Comparison of ENCODE assay signal across 14 cellular contexts in the genomic region with DNA sequence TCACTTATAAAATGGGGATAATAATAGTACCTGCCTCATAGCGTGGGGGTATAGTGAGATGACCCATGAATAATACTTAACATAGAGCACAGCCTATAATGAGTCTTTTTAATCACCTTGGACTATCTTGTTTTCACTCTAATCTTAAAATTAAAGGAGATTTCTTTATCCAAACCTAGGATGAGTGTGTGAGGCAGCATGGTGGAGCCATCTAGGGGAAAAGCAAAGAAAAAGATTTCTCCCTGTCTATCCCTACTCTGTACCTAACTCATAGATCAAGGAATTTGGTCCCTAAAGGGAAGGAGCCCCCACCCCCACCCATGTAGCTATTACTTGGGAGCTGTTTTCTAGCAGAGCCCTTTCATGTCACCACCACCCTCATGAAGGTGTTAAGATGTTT. TPM values are rescaled to one million over a fixed set of nuclear protein-coding genes. Genes with fewer than 3 reads are reported as not detected.
DNase-seq lines count a peak whose midpoint lies in the region; ATAC-seq and TF ChIP-seq lines count a peak whose summit lies in the region.
"Had no signal": no experiment of that assay in that cellular context is flagged by ENCODE, and none has a peak within 500 bp of the region (broad histone marks: within the 10 kb centered on the region; RNA-seq: fewer than 3 reads in every experiment).

No MANE protein-coding gene starts in this region.

- H3K79me2 ChIP-seq in MM.1S (ENCODE audit: low read length), result no peaks in the 10 kb centered on the region
- no peaks in the 10 kb centered on the region for H3K79me2 ChIP-seq in mesendoderm (ENCODE audit: control insufficient read depth, insufficient read depth, low read length)

- TF ChIP-seq CTCF in MM.1S (IDR thresholded peaks at IDR 0.05; ENCODE audit: low read length) (peak; percentile 49), VCaP (conservative IDR thresholded peaks at IDR 0.05) (peak; percentile 79)

- H3K27me3 ChIP-seq in MM.1S (replicated peaks; ENCODE audit: insufficient read depth, low read length) (no peaks in the 10 kb centered on the region), mesendoderm (ENCODE audit: insufficient read depth, low read length, poor library complexity) (no peaks in the 10 kb centered on the region)
- H3K27me3 ChIP-seq: heart left ventricle, transverse colon had no signal

- no peak overlapping the region for H3K4me2 ChIP-seq in MM.1S (ENCODE audit: low read depth, low read length)
- no peak overlapping the region for H3K4me2 ChIP-seq in mesendoderm (ENCODE audit: low read length)

- H3K36me3 ChIP-seq in MM.1S (replicated peaks; ENCODE audit: insufficient read depth, low read length) (no peaks in the 10 kb centered on the region), mesendoderm (ENCODE audit: control insufficient read depth, insufficient read depth, low read length) (no peaks in the 10 kb centered on the region)
- H3K36me3 ChIP-seq: heart left ventricle, transverse colon had no signal

- no peak for ATAC-seq in HG03342 (IDR thresholded peaks at IDR 0.05; ENCODE audit: unreplicated experiment)
- ATAC-seq: heart left ventricle, right cardiac atrium, T-cell had no signal

- no peak overlapping the region for H4K8ac ChIP-seq in mesendoderm (ENCODE audit: low read depth, low read length)

- H3K27ac ChIP-seq in MM.1S (ENCODE audit: low read length), result no peak overlapping the region
- H3K27ac ChIP-seq in VCaP, result no peak overlapping the region
- H3K27ac ChIP-seq in mesendoderm (ENCODE audit: low read depth, low read length), result no peak overlapping the region
- H3K27ac ChIP-seq: heart left ventricle, transverse colon had no signal

- H3K23ac ChIP-seq in mesendoderm (ENCODE audit: low read length), result no peak overlapping the region

- no peaks in the 10 kb centered on the region for H3K79me1 ChIP-seq in mesendoderm (ENCODE audit: low read length)

- no peak overlapping the region for H2BK5ac ChIP-seq in mesendoderm (ENCODE audit: low read length)

- no peak overlapping the region for H3K4ac ChIP-seq in mesendoderm (ENCODE audit: low read depth, low read length)

- H3K9me2 ChIP-seq in MM.1S (replicated peaks; ENCODE audit: insufficient read depth, low read length), result no peaks in the 10 kb centered on the region

- H3K9ac ChIP-seq in MM.1S (ENCODE audit: low read length) (no peak overlapping the region), mesendoderm (ENCODE audit: low read length) (no peak overlapping the region)

- H4K20me1 ChIP-seq in MM.1S (ENCODE audit: insufficient read depth, low read length), result no peaks in the 10 kb centered on the region

- no CpG with 5 or more reads among the region's 1 CpG for WGBS in mesendoderm (ENCODE audit: extremely low coverage, insufficient coverage, low lambda C conversion rate)

- H4K5ac ChIP-seq in mesendoderm (ENCODE audit: low read length), result no peak overlapping the region

- no peak overlapping the region for H2AFZ ChIP-seq in MM.1S (ENCODE audit: low read length)

- no peaks in the 10 kb centered on the region for H3K9me3 ChIP-seq in MM.1S (replicated peaks; ENCODE audit: insufficient read depth, low read length)
- H3K9me3 ChIP-seq: transverse colon had no signal

- no peak overlapping the region for H2BK15ac ChIP-seq in mesendoderm (replicated peaks; ENCODE audit: low read depth)

- H3K56ac ChIP-seq in mesendoderm (ENCODE audit: low read length), result no peak overlapping the region

- H3F3A ChIP-seq in MM.1S (ENCODE audit: insufficient read depth, low read length), result no peaks in the 10 kb centered on the region

- H3K4me1 ChIP-seq in MM.1S (ENCODE audit: low read length), result no peaks in the 10 kb centered on the region
- H3K4me1 ChIP-seq in mesendoderm (ENCODE audit: control insufficient read depth, low read depth, low read length), result no peaks in the 10 kb centered on the region
- H3K4me1 ChIP-seq: heart left ventricle, transverse colon had no signal

- H3K4me3 ChIP-seq in MM.1S (ENCODE audit: low read length), result no peak overlapping the region
- H3K4me3 ChIP-seq in mesendoderm (ENCODE audit: low read length), result no peak overlapping the region
- H3K4me3 ChIP-seq: heart left ventricle, transverse colon had no signal

- H3K18ac ChIP-seq in mesendoderm (ENCODE audit: low read length), result no peak overlapping the region

- no peak overlapping the region for H2AK5ac ChIP-seq in mesendoderm (ENCODE audit: low read length)

- DNase-seq in DMS 273 treated with DMSO at 0.1 percent for 48 hours (lab: John Stamatoyannopoulos, UW) (peak; percentile 0), MM.1S (no peak), mesendoderm (peak; percentile 27), AG08395 (ENCODE audit: low spot score) (no peak), midbrain (lab: John Stamatoyannopoulos, UW) (no peak)
- DNase-seq in stimulated activated CD4-positive, alpha-beta T cell treated with anti-CD3 and anti-CD28 coated beads, Interleukin-12 subunit alpha, Interleukin-12 subunit beta, amount 100 ng/mL, for 4 hours, result no peak
- DNase-seq: effector memory CD4-positive, alpha-beta T cell; heart left ventricle; NCI-H526 treated with DMSO at 0.1 percent for 48 hours; right cardiac atrium; T-cell; transverse colon had no signal

- H2BK120ac ChIP-seq in mesendoderm (ENCODE audit: low read depth, low read length), result no peak overlapping the region

RNA-seq across cellular contexts. Expression of gene PAK5, which starts 45.2 kb away (rescaled TPM):
- 0.25 TPM for polyA plus RNA-seq in mesendoderm (2013, experiment 1 of 2)
- polyA plus RNA-seq in mesendoderm (2013, experiment 2 of 2), result 0.24 TPM
- polyA plus RNA-seq: heart left ventricle had no signal

Comparison
In these comparisons a context has a peak if more than half of its experiments do, and no peak if none do; other contexts are left out.
1. DNase-seq: peak in DMS 273 treated with DMSO at 0.1 percent for 48 hours (single experiment) and mesendoderm (single experiment); none in MM.1S (single experiment), stimulated activated CD4-positive, alpha-beta T cell treated with anti-CD3 and anti-CD28 coated beads, Interleukin-12 subunit alpha, Interleukin-12 subunit beta, amount 100 ng/mL, for 4 hours (single experiment), AG08395 (single experiment) and midbrain (single experiment).